12 cellular contexts compared by ENCODE assay signal in the genomic region with DNA sequence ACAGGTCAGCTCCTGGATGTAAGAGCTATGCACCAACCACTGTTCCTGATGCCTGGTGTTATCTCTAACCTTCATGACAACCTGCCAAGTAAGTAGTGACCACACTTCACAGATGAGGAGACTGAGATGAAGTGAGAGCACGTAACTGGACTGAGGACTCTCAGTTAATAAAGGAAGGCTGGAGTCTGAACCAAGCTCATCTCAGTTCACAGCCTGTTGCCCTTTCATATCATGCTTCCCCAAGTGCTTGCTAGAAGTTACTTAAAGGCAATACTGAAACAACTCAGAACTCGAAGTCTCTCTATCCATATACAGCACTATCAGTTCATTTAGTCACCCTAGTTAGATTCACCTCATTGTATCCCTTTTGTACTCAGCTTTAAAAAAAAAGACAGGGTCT.
DNase-seq lines count a peak whose midpoint lies in the region; ATAC-seq and TF ChIP-seq lines count a peak whose summit lies in the region.
"Had no signal": no experiment of that assay in that cellular context is flagged by ENCODE, and none has a peak within 500 bp of the region (broad histone marks: within the 10 kb centered on the region; RNA-seq: fewer than 3 reads in every experiment).

No MANE protein-coding gene starts in this region.

- no peak overlapping the region for H3K18ac ChIP-seq in IMR-90 (ENCODE audit: low read depth, low read length)

- H3K27me3 ChIP-seq in IMR-90 (ENCODE audit: control insufficient read depth, insufficient read depth, low read length) (no peaks in the 10 kb centered on the region), gastrocnemius medialis (no peaks in the 10 kb centered on the region)
- H3K27me3 ChIP-seq: ovary, transverse colon had no signal

- H2BK5ac ChIP-seq in IMR-90 (ENCODE audit: low read depth, low read length, poor library complexity, severe bottlenecking), result no peak overlapping the region

- H4K91ac ChIP-seq in IMR-90 (ENCODE audit: insufficient read depth, low read depth, low read length), result no peak overlapping the region

- peak overlapping the region; percentile 12; the same call in 1 of the 2 replicates for H3K14ac ChIP-seq in IMR-90 (replicated peaks; ENCODE audit: low read depth, low read length)

- in situ Hi-C loops in GM13976 (cut with MboI; ENCODE audit: low sequenced_read_pairs, unreplicated experiment), result no loop called here
- in situ Hi-C loops in IMR-90 (cut with MboI; ENCODE audit: low sequenced_read_pairs), result no loop called here
- in situ Hi-C loops in gastrocnemius medialis (cut with MboI; ENCODE audit: low sequenced_read_pairs in 4 of 4), result no loop called here

- H3K4me2 ChIP-seq in IMR-90 (ENCODE audit: low read depth, low read length), result no peak overlapping the region

- ATAC-seq in GM19397 (IDR thresholded peaks at IDR 0.05; ENCODE audit: unreplicated experiment) (peak; percentile 65), HG02870 (IDR thresholded peaks at IDR 0.05; ENCODE audit: unreplicated experiment) (peak; percentile 75), IMR-90 (ENCODE audit: low read depth) (no peak), gastrocnemius medialis (no peak)

- no peak overlapping the region for H3K27ac ChIP-seq in IMR-90 (ENCODE audit: insufficient read depth, low read length)
- peak overlapping the region in 2 of 4 donors; percentile 63 to 75 for H3K27ac ChIP-seq in gastrocnemius medialis

- H3K9ac ChIP-seq in IMR-90 (ENCODE audit: low read depth, low read length), result no peak overlapping the region

- WGBS in IMR-90 (ENCODE audit: extremely low coverage in 2 of 2, insufficient read length in 1 of 2), 2 experiments, result no CpG with 5 or more reads among the region's 2 CpGs

- H3K23ac ChIP-seq in IMR-90 (ENCODE audit: low read depth, low read length), result no peak overlapping the region

- dilution Hi-C loops in IMR-90 (cut with HindIII; ENCODE audit: low sequenced_read_pairs, unreplicated experiment), result no loop called here

- DNase-seq in GM13976 (ENCODE audit: low spot score) (peak; percentile 42), IMR-90 (no peak), activated gamma-delta T cell treated with Interleukin-2 at 50 U/mL for 16 hours (no peak), gastrocnemius medialis (no peak), DMS53 (lab: John Stamatoyannopoulos, UW) (no peak), inferior parietal cortex (ENCODE audit: extremely low spot score) (no peak)
- DNase-seq: COR-L47, NCI-H510A, ovary, transverse colon had no signal

- H2AK9ac ChIP-seq in IMR-90 (replicated peaks; ENCODE audit: low read depth, low read length, poor library complexity), result no peak overlapping the region

- no peak overlapping the region for H2BK15ac ChIP-seq in IMR-90 (ENCODE audit: low read depth, low read length)

- BruUV-seq in IMR-90 (replicated peaks; lab: Mats Ljungman, UMichigan), result no TSS peak

- H3K4me3 ChIP-seq in IMR-90 (ENCODE audit: insufficient read depth, low read depth, low read length) (no peak overlapping the region), gastrocnemius medialis (no peak overlapping the region)
- H3K4me3 ChIP-seq: ovary, transverse colon had no signal

- H4K20me1 ChIP-seq in IMR-90 (ENCODE audit: insufficient read depth, low read length), result peaks cover 11% of the 10 kb centered on the region; the same call in 1 of the 2 replicates

- H4K8ac ChIP-seq in IMR-90 (ENCODE audit: low read depth in 2 of 2, low read length in 2 of 2), result no peak overlapping the region

- H3K9me3 ChIP-seq in IMR-90 (ENCODE audit: control insufficient read depth, insufficient read depth, low read length), result no peaks in the 10 kb centered on the region
- no peaks in the 10 kb centered on the region for H3K9me3 ChIP-seq in gastrocnemius medialis
- H3K9me3 ChIP-seq: ovary, transverse colon had no signal

- TF ChIP-seq CTCF in GM13976 (IDR thresholded peaks at IDR 0.05; ENCODE audit: borderline replicate concordance, control extremely low read depth, extremely low read depth, insufficient read depth, missing control alignments) (no peak), IMR-90 (conservative IDR thresholded peaks at IDR 0.05; ENCODE audit: low read depth, low read length) (no peak), gastrocnemius medialis (IDR thresholded peaks at IDR 0.05 in 4 of 5, conservative IDR thresholded peaks at IDR 0.05 in 1 of 5) (no peak)

- H3K36me3 ChIP-seq in IMR-90 (ENCODE audit: control insufficient read depth, insufficient read depth, low read length), result peaks cover 34% of the 10 kb centered on the region
- H3K36me3 ChIP-seq in gastrocnemius medialis, result peaks cover 0 to 6% of the 10 kb centered on the region in 2 donors
- H3K36me3 ChIP-seq: ovary, transverse colon had no signal

- no peak for TF ChIP-seq POLR2A in IMR-90 (IDR thresholded peaks at IDR 0.05; ENCODE audit: low read depth, low read length)
- no peak for TF ChIP-seq POLR2A in gastrocnemius medialis (IDR thresholded peaks at IDR 0.05)

- H3K4me1 ChIP-seq in IMR-90 (ENCODE audit: control insufficient read depth, insufficient read depth, low read length), result peaks cover 4% of the 10 kb centered on the region
- H3K4me1 ChIP-seq in gastrocnemius medialis, result peaks cover 0 to 11% of the 10 kb centered on the region in 2 donors

- peaks cover 14 to 60% of the 10 kb centered on the region in 2 experiments for H3K79me1 ChIP-seq in IMR-90 (ENCODE audit: low read depth in 1 of 2, low read length in 2 of 2)

- no peak overlapping the region for H2AFZ ChIP-seq in IMR-90 (replicated peaks; ENCODE audit: low read length, poor library complexity)

- TF ChIP-seq RAD21 in IMR-90 (IDR thresholded peaks at IDR 0.05; ENCODE audit: low read length), result no peak

- intact Hi-C loops in IMR-90 (cut with micrococcal nuclease), result no loop called here
- intact Hi-C loops in gastrocnemius medialis (cut with DNase I; ENCODE audit: low total_unique reads), result no loop called here

- H4K5ac ChIP-seq in IMR-90 (ENCODE audit: low read depth, low read length), result no peak overlapping the region

- CTCF ChIA-PET in IMR-90 (lab: Yijun Ruan, JAX), result no interaction called here

- H2AK5ac ChIP-seq in IMR-90 (ENCODE audit: low read depth, low read length), result no peak overlapping the region

- H2BK120ac ChIP-seq in IMR-90 (ENCODE audit: low read depth, low read length), result no peak overlapping the region

- H3K56ac ChIP-seq in IMR-90 (ENCODE audit: extremely low read depth, insufficient read depth, low read length), result no peak overlapping the region

- H2BK20ac ChIP-seq in IMR-90 (ENCODE audit: low read depth, low read length), result no peak overlapping the region

- H3K9me1 ChIP-seq in IMR-90 (ENCODE audit: insufficient read depth, low read length), result peaks cover 14% of the 10 kb centered on the region

- H3K4ac ChIP-seq in IMR-90 (ENCODE audit: low read depth, low read length), result no peak overlapping the region

- POLR2A ChIA-PET in IMR-90 (lab: Charles Lee; ENCODE audit: unreplicated experiment), result no interaction called here

TF ChIP-seq in IMR-90, 13 proteins besides CTCF, POLR2A, EP300 and RAD21:
- TF ChIP-seq RCOR1 (IDR thresholded peaks at IDR 0.05; ENCODE audit: insufficient replicate concordance, low read length) (no peak), USF2 (IDR thresholded peaks at IDR 0.05; ENCODE audit: low read depth, low read length) (no peak), MXI1 (IDR thresholded peaks at IDR 0.05; ENCODE audit: borderline replicate concordance, low read depth, low read length) (no peak), NFE2L2 (IDR thresholded peaks at IDR 0.05; ENCODE audit: low read depth, low read length) (no peak)

Comparison
In these comparisons a context has a peak if more than half of its experiments do, and no peak if none do; other contexts are left out.
1. ATAC-seq: peak in GM19397 (single experiment) and HG02870 (single experiment); none in IMR-90 (single experiment) and gastrocnemius medialis (0 of 2).